Comparison of ENCODE assay signal across 8 cellular contexts in the genomic region with DNA sequence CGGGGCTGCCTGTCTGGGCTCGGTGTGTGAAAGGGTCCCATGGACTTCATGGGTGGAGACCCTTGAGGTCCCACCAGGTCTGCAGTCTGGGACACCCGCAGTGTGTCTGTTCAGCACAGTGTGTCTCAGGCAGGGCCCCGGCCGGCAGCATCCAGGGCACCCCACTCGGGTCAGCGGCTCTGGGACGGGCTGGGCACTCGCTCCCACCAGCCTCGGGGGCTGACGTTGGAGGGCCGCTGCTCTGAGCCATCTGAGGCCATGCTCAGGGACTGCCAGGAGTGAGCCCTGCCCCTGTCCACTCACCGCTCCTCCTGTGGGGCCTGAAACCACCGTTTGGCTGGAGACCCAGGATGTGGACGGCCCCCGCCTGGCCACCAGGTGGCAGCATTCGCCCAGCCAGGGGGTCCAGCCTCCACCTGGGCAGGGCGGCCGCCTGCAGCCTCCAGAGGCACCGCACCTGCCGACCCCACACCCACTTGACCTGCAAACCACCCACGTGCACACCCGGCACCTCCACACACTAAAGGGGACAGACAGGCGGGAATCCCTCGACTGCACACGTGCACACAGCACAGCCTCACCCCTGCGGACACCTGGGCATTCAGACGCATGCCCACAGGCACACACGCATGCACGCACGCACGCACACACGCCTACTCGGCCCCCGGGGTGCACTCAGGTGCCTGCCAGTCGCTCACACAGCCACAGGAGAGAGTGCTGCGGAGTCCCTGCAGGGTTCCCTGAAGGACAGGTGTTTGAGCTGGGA. TPM values are rescaled to one million over a fixed set of nuclear protein-coding genes. Genes with fewer than 3 reads are reported as not detected.
DNase-seq lines count a peak whose midpoint lies in the region; ATAC-seq, FAIRE-seq and TF ChIP-seq lines count a peak whose summit lies in the region.

No MANE protein-coding gene starts in this region.

- no peak for FAIRE-seq in kidney (lab: Jason Lieb, UNC)

- H3K9ac ChIP-seq in kidney (ENCODE audit: low read length in 2 of 2), result no peak overlapping the region

- no peak overlapping the region for H3K27ac Mint-ChIP-seq in WTC11

- H3K4me3 Mint-ChIP-seq in WTC11, result no peak overlapping the region

- H3K27me3 Mint-ChIP-seq in WTC11 (ENCODE audit: low read depth), result no peaks in the 10 kb centered on the region

- no peaks in the 10 kb centered on the region for H3K9me3 ChIP-seq in kidney (ENCODE audit: control insufficient read depth in 1 of 2, low read length in 2 of 2)

- H3K4me3 ChIP-seq in kidney (ENCODE audit: low read length in 2 of 2), result no peak overlapping the region

- DNase-seq in Ammon's horn (ENCODE audit: low spot score) (peak; percentile 69), NCI-H1930 (lab: John Stamatoyannopoulos, UW) (peak; percentile 31 to 51), WTC11 (ENCODE audit: low spot score) (peak; percentile 88), T47D (ENCODE audit: low read depth in 1 of 2, low spot score in 1 of 2) (peak; percentile 84 to 98), kidney (peak; percentile 92)
- peak; percentile 77 to 80 for DNase-seq in stimulated activated CD4-positive, alpha-beta T cell treated with anti-CD3 and anti-CD28 coated beads, Interleukin-2, amount 100 ng/mL, for 48 hours

- in situ Hi-C loops in T47D (cut with HindIII; ENCODE audit: low pct_unique_long_range_greater_than_20kb, low sequenced_read_pairs), result no loop called here

- H3K36me3 Mint-ChIP-seq in WTC11, result no peaks in the 10 kb centered on the region

- no peak overlapping the region for H3K27ac ChIP-seq in kidney (ENCODE audit: low read depth in 2 of 2, low read length in 2 of 2)

- CTCF ChIA-PET in WTC11 (lab: Charles Lee), result interaction anchor here (0.5 to 1.1 kb wide), 2 partner anchors 116 to 127 kb away, joined by 3 to 4 read pairs; partner anchors contain the start of gene ZC3H18

- peak; percentile 90 for TF ChIP-seq CTCF in WTC11 (IDR thresholded peaks at IDR 0.05)
- TF ChIP-seq CTCF in kidney (IDR thresholded peaks at IDR 0.05; ENCODE audit: borderline replicate concordance, extremely low read depth, insufficient read depth), result peak; percentile 97

- H3K9me3 Mint-ChIP-seq in WTC11, result no peaks in the 10 kb centered on the region

- H3K36me3 ChIP-seq in kidney (ENCODE audit: control insufficient read depth in 1 of 2, insufficient read depth in 2 of 2, low read length in 2 of 2), result no peaks in the 10 kb centered on the region

- POLR2A ChIA-PET in WTC11 (lab: Charles Lee), result no interaction called here

- peak; percentile 52 for ATAC-seq in GM19467 (IDR thresholded peaks at IDR 0.05; ENCODE audit: unreplicated experiment)
- ATAC-seq in WTC11, result peak; percentile 85
- no peak for ATAC-seq in GM21825 (IDR thresholded peaks at IDR 0.05; ENCODE audit: unreplicated experiment)

- intact Hi-C loops in kidney (cut with DNase I), result no loop called here

- H3K4me1 Mint-ChIP-seq in WTC11, result no peaks in the 10 kb centered on the region

- peaks cover 0 to under 1% of the 10 kb centered on the region in 2 donors for H3K4me1 ChIP-seq in kidney (ENCODE audit: control insufficient read depth in 1 of 2, insufficient read depth in 1 of 2, low read depth in 1 of 2, low read length in 2 of 2)

TF ChIP-seq in WTC11, 78 proteins besides CTCF, POLR2A, EP300 and RAD21 (continues in another document):
- TF ChIP-seq SP1 (CRISPR knock-in tag; conservative IDR thresholded peaks at IDR 0.05) (peak; percentile 48; the same call in 1 of the 2 replicates), IRF1 (CRISPR knock-in tag; IDR thresholded peaks at IDR 0.05) (peak; percentile 56), EMX1 (CRISPR knock-in tag; IDR thresholded peaks at IDR 0.05) (no peak), STAT6 (CRISPR knock-in tag; conservative IDR thresholded peaks at IDR 0.05; ENCODE audit: low read depth) (no peak), HMGXB4 (CRISPR knock-in tag; IDR thresholded peaks at IDR 0.05) (no peak), CREM (CRISPR knock-in tag; IDR thresholded peaks at IDR 0.05) (no peak), ZNF396 (CRISPR knock-in tag; IDR thresholded peaks at IDR 0.05; ENCODE audit: borderline replicate concordance) (no peak), ZNF281 (CRISPR knock-in tag; IDR thresholded peaks at IDR 0.05) (no peak)
- TF ChIP-seq, protein P1, sequence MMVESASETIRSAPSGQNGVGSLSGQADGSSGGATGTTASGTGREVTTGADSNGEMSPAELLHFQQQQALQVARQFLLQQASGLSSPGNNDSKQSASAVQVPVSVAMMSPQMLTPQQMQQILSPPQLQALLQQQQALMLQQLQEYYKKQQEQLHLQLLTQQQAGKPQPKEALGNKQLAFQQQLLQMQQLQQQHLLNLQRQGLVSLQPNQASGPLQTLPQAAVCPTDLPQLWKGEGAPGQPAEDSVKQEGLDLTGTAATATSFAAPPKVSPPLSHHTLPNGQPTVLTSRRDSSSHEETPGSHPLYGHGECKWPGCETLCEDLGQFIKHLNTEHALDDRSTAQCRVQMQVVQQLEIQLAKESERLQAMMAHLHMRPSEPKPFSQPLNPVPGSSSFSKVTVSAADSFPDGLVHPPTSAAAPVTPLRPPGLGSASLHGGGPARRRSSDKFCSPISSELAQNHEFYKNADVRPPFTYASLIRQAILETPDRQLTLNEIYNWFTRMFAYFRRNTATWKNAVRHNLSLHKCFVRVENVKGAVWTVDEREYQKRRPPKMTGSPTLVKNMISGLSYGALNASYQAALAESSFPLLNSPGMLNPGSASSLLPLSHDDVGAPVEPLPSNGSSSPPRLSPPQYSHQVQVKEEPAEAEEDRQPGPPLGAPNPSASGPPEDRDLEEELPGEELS (CRISPR knock-in tag; IDR thresholded peaks at IDR 0.05), result peak; percentile 56; the same call in 1 of the 2 replicates
- TF ChIP-seq, protein P2, sequence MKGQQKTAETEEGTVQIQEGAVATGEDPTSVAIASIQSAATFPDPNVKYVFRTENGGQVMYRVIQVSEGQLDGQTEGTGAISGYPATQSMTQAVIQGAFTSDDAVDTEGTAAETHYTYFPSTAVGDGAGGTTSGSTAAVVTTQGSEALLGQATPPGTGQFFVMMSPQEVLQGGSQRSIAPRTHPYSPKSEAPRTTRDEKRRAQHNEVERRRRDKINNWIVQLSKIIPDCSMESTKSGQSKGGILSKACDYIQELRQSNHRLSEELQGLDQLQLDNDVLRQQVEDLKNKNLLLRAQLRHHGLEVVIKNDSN (CRISPR knock-in tag; IDR thresholded peaks at IDR 0.05), result no peak

RNA-seq across cellular contexts. Expression of gene ZFPM1, which starts 10.1 kb away (rescaled TPM):
- 8.1 to 9.3 TPM (median 8.5 TPM) in 3 replicates for total RNA-seq in WTC11 (2021)
- 9.2 TPM for total RNA-seq in kidney
- polyA plus RNA-seq in kidney (ENCODE audit: insufficient read depth, low read depth, low replicate concordance), result 1.9 TPM

Comparison
In these comparisons a context has a peak if more than half of its experiments do, and no peak if none do; other contexts are left out.
1. DNase-seq: peak in every context shown above with its lines; median percentile 92 in kidney; 91 in T47D; 88 in WTC11; 78 in stimulated activated CD4-positive, alpha-beta T cell treated with anti-CD3 and anti-CD28 coated beads, Interleukin-2, amount 100 ng/mL, for 48 hours; 69 in Ammon's horn; 41 in NCI-H1930.